Comparison of ENCODE assay signal across 18 cellular contexts in genomic region chr7:44154703-44155102, GRCh38. TPM values are rescaled to one million over a fixed set of nuclear protein-coding genes. Genes with fewer than 3 reads are reported as not detected.
DNase-seq lines count a peak whose midpoint lies in the region; ATAC-seq, FAIRE-seq and TF ChIP-seq lines count a peak whose summit lies in the region.
"Had no signal": no experiment of that assay in that cellular context is flagged by ENCODE, and none has a peak within 500 bp of the region (broad histone marks: within the 10 kb centered on the region; RNA-seq: fewer than 3 reads in every experiment).

No MANE protein-coding gene starts in this region.

- no peak overlapping the region for H3K4me3 Mint-ChIP-seq in astrocyte (ENCODE audit: unreplicated experiment)
- H3K4me3 Mint-ChIP-seq: CD14-positive monocyte, H9 had no signal

- H4K20me1 ChIP-seq in astrocyte (ENCODE audit: insufficient read depth, low read length) = no peaks in the 10 kb centered on the region

- no peak overlapping the region for H3K27ac ChIP-seq in astrocyte (ENCODE audit: low read depth, low read length)

- H3K4me3 ChIP-seq in astrocyte (ENCODE audit: insufficient read depth, low read depth, low read length) = no peak overlapping the region

- no peak overlapping the region for H2AFZ ChIP-seq in astrocyte (ENCODE audit: low read depth, low read length)

- H3K27ac Mint-ChIP-seq in astrocyte (ENCODE audit: unreplicated experiment) = no peak overlapping the region
- H3K27ac Mint-ChIP-seq: H9 had no signal

- H3K9ac ChIP-seq in astrocyte (ENCODE audit: low read length) = no peak overlapping the region

- DNase-seq in A172 (ENCODE audit: low spot score) (peak; percentile 67), G401 (ENCODE audit: low spot score) (peak; percentile 65), astrocyte (ENCODE audit: low read depth) (peak; percentile 19), left lobe of liver (ENCODE audit: low spot score) (peak; percentile 24), HUDEP-2 (lab: John Stamatoyannopoulos, UW; ENCODE audit: unreplicated experiment in 76 of 76) (no peak), NCI-H1417 (lab: John Stamatoyannopoulos, UW) (no peak)
- DNase-seq: H9, KG1, NCI-H146, NCI-H510A treated with DMSO at 0.1 percent for 48 hours had no signal

- no peak for ATAC-seq in left lobe of liver
- no peak for ATAC-seq in HG03469 (IDR thresholded peaks at IDR 0.05; ENCODE audit: unreplicated experiment)
- ATAC-seq in HG02938 (IDR thresholded peaks at IDR 0.05; ENCODE audit: unreplicated experiment) = no peak
- ATAC-seq: HepG2, Panc1, Right ventricle myocardium inferior had no signal

- H3K36me3 ChIP-seq in astrocyte (ENCODE audit: insufficient read depth, low read length) = no peaks in the 10 kb centered on the region

- no peak overlapping the region for H3K4me2 ChIP-seq in astrocyte (ENCODE audit: low read length)

- peaks cover 2% of the 10 kb centered on the region for H3K36me3 Mint-ChIP-seq in astrocyte (ENCODE audit: low read depth, unreplicated experiment)
- H3K36me3 Mint-ChIP-seq: CD14-positive monocyte had no signal

- no peak for FAIRE-seq in astrocyte (lab: Jason Lieb, UNC)
- FAIRE-seq: G401.6, HepG2 had no signal

- in situ Hi-C loops in G401 (cut with HindIII; ENCODE audit: low sequenced_read_pairs) = no loop called here

- no peak for TF ChIP-seq CTCF in astrocyte (IDR thresholded peaks at IDR 0.05; ENCODE audit: insufficient read depth, low read depth, low read length)

- H3K27me3 Mint-ChIP-seq in astrocyte (ENCODE audit: low read depth, unreplicated experiment) = peaks cover 49% of the 10 kb centered on the region

- no peaks in the 10 kb centered on the region for H3K9me3 Mint-ChIP-seq in astrocyte (ENCODE audit: unreplicated experiment)
- H3K9me3 Mint-ChIP-seq: CD14-positive monocyte, H9 had no signal

- H3K79me2 ChIP-seq in astrocyte (ENCODE audit: insufficient read depth, low read length) = no peaks in the 10 kb centered on the region

- no peaks in the 10 kb centered on the region for H3K27me3 ChIP-seq in astrocyte (ENCODE audit: insufficient read depth, low read length)

- H3K4me1 Mint-ChIP-seq in astrocyte (ENCODE audit: low read depth, unreplicated experiment) = no peaks in the 10 kb centered on the region
- H3K4me1 Mint-ChIP-seq: CD14-positive monocyte had no signal

- H3K9me3 ChIP-seq in astrocyte (ENCODE audit: insufficient read depth, low read depth, low read length) = no peaks in the 10 kb centered on the region

- no peaks in the 10 kb centered on the region for H3K4me1 ChIP-seq in astrocyte (ENCODE audit: insufficient read depth, low read length)

RNA-seq across cellular contexts. Expression of gene MYL7, which starts 13.6 kb away (rescaled TPM):
- not detected in 2 replicates for total RNA-seq in A172 (2014; rRNA removed; shearing (Covaris generic))
- 1.4 TPM in 1 of 2 replicates, not detected in the other for total RNA-seq in G401 (2014; rRNA removed; shearing (Covaris generic))
- total RNA-seq in astrocyte = 60.0 and 63.0 TPM in 2 replicates
- total RNA-seq in left lobe of liver = not detected
- total RNA-seq: A673 had no signal

RNA-seq across cellular contexts. Expression of gene POLD2, which starts 31.4 kb away (rescaled TPM):
- 149 and 160 TPM in 2 replicates for total RNA-seq in A172 (2014; rRNA removed; shearing (Covaris generic))
- 253 and 270 TPM in 2 replicates for total RNA-seq in G401 (2014; rRNA removed; shearing (Covaris generic))
- 59.9 and 67.7 TPM in 2 replicates for total RNA-seq in astrocyte
- 78.3 TPM for total RNA-seq in left lobe of liver

RNA-seq across cellular contexts. Expression of gene GCK, which starts 34.5 kb away (rescaled TPM):
- not detected in 2 replicates for total RNA-seq in A172 (2014; rRNA removed; shearing (Covaris generic))
- total RNA-seq in G401 (2014; rRNA removed; shearing (Covaris generic)) = not detected in 2 replicates
- total RNA-seq in astrocyte (0.24 TPM in 1 of 2 replicates, not detected in the other), left lobe of liver (1.7 TPM)
- total RNA-seq: A673, HepG2 had no signal

RNA-seq across cellular contexts. Expression of gene YKT6, which starts 46.1 kb away (rescaled TPM):
- total RNA-seq in A172 (2014; rRNA removed; shearing (Covaris generic)) = 133 and 137 TPM in 2 replicates
- 93.8 and 96.2 TPM in 2 replicates for total RNA-seq in G401 (2014; rRNA removed; shearing (Covaris generic))
- total RNA-seq in astrocyte (215 and 216 TPM in 2 replicates), left lobe of liver (19.9 TPM)

RNA-seq across cellular contexts. Expression of gene AEBP1, which starts 50.6 kb away (rescaled TPM):
- 0.22 TPM in 1 of 2 replicates, not detected in the other for total RNA-seq in A172 (2014; rRNA removed; shearing (Covaris generic))
- 0.27 and 0.43 TPM in 2 replicates for total RNA-seq in G401 (2014; rRNA removed; shearing (Covaris generic))
- total RNA-seq in astrocyte = 65.0 and 102 TPM in 2 replicates
- 9.4 TPM for total RNA-seq in left lobe of liver

Comparison
In these comparisons a context has a peak if more than half of its experiments do, and no peak if none do; other contexts are left out.
1. DNase-seq: peak in A172 (single experiment), G401 (single experiment), astrocyte (single experiment) and left lobe of liver (single experiment); none in HUDEP-2 (0 of 76) and NCI-H1417 (0 of 3).
2. RNA of gene MYL7, which starts 13.6 kb away (total RNA-seq): 60.0 to 63.0 TPM in astrocyte; 1.4 TPM in G401, not detected in A172 and not detected in left lobe of liver (single experiment); every median in the first group is over 10 times any median in the second.